Comparison of ENCODE assay signal across 9 cellular contexts in genomic region chrX:44873415-44874270, GRCh38. TPM values are rescaled to one million over a fixed set of nuclear protein-coding genes. Genes with fewer than 3 reads are reported as not detected.
DNase-seq lines count a peak whose midpoint lies in the region; ATAC-seq, FAIRE-seq and TF ChIP-seq lines count a peak whose summit lies in the region.
"Had no signal": no experiment of that assay in that cellular context is flagged by ENCODE, and none has a peak within 500 bp of the region (broad histone marks: within the 10 kb centered on the region; RNA-seq: fewer than 3 reads in every experiment).

No MANE protein-coding gene starts in this region.

- peak overlapping the region; percentile 43 for H4K5ac ChIP-seq in H1 (ENCODE audit: insufficient read length, low read depth, low read length)

- peak overlapping the region; percentile 99 for H3K4me3 Mint-ChIP-seq in CD4-positive, alpha-beta T cell
- peak overlapping the region; percentile 93 for H3K4me3 Mint-ChIP-seq in GM23338
- peak overlapping the region; percentile 94 for H3K4me3 Mint-ChIP-seq in mesothelial cell of epicardium

- H3K4me2 ChIP-seq in GM23338 (peak overlapping the region; percentile 96), H1 (ENCODE audit: insufficient read depth in 1 of 2, low read depth in 2 of 2, low read length in 2 of 2) (peak overlapping the region; percentile 73 to 92)

- no peak for FAIRE-seq in H1 (lab: Jason Lieb, UNC)

- no peak overlapping the region for H4K91ac ChIP-seq in H1 (replicated peaks; ENCODE audit: insufficient read length, low read length)

- peak; percentile 10 for ATAC-seq in CD4-positive, alpha-beta T cell (ENCODE audit: poor library complexity)
- peak; percentile 5; the same call in 2 of the 3 replicates for ATAC-seq in GM23338
- ATAC-seq in HG03280 (IDR thresholded peaks at IDR 0.05; ENCODE audit: unreplicated experiment): no peak

- H3K14ac ChIP-seq in H1 (ENCODE audit: insufficient read length): no peak overlapping the region

- no peak overlapping the region for H3K23ac ChIP-seq in H1 (ENCODE audit: insufficient read length)

- H2BK15ac ChIP-seq in H1 (ENCODE audit: low read length): no peak overlapping the region

- TF ChIP-seq CTCF in CD4-positive, alpha-beta T cell (IDR thresholded peaks at IDR 0.05): no peak
- TF ChIP-seq CTCF in GM23338 (conservative IDR thresholded peaks at IDR 0.05; ENCODE audit: low read depth in 2 of 2) (no peak), H1 (IDR thresholded peaks at IDR 0.05; ENCODE audit: control extremely low read depth in 1 of 3, insufficient read depth in 1 of 3, low read depth in 1 of 3, low read length in 3 of 3) (no peak), mesothelial cell of epicardium (IDR thresholded peaks at IDR 0.05; ENCODE audit: unreplicated experiment) (no peak)

- H3K27me3 Mint-ChIP-seq in CD4-positive, alpha-beta T cell: no peaks in the 10 kb centered on the region
- H3K27me3 Mint-ChIP-seq in GM23338 (ENCODE audit: insufficient read depth, low read depth, poor library complexity) (no peaks in the 10 kb centered on the region), mesothelial cell of epicardium (ENCODE audit: low read depth) (no peaks in the 10 kb centered on the region)

- peaks cover 4% of the 10 kb centered on the region; the same call in 1 of the 2 replicates for H3K23me2 ChIP-seq in H1 (ENCODE audit: low read depth, low read length)

- H2AK5ac ChIP-seq in H1 (ENCODE audit: low read depth, low read length): no peak overlapping the region

- intact Hi-C loops in CD4-positive, alpha-beta T cell (cut with DNase I, micrococcal nuclease): loop anchor here (5.0 to 10.0 kb wide), 6 partner anchors 51 to 621 kb away; partner anchors contain the start of gene FUNDC1 (in 1 of the 2)

- H3K18ac ChIP-seq in H1 (ENCODE audit: extremely low read depth, low read length): no peak overlapping the region; the same call in 1 of the 2 replicates

- H3K27ac ChIP-seq in CD4-positive, alpha-beta T cell (ENCODE audit: low read depth, low read length): peak overlapping the region; percentile 99
- H3K27ac ChIP-seq in GM23338 (ENCODE audit: low read depth) (peak overlapping the region; percentile 94), H1 (ENCODE audit: low read depth, low read length) (peak overlapping the region; percentile 77; the same call in 1 of the 2 replicates)

- no peaks in the 10 kb centered on the region for H3K9me3 Mint-ChIP-seq in CD4-positive, alpha-beta T cell
- no peaks in the 10 kb centered on the region for H3K9me3 Mint-ChIP-seq in GM23338
- H3K9me3 Mint-ChIP-seq in mesothelial cell of epicardium: peaks cover 12% of the 10 kb centered on the region

- H3K4ac ChIP-seq in H1 (replicated peaks; ENCODE audit: insufficient read length, low read depth, low read length): no peak overlapping the region

- H3F3A ChIP-seq in GM23338 (replicated peaks; ENCODE audit: low read depth): no peaks in the 10 kb centered on the region

- peak overlapping the region; percentile 16 for H3K56ac ChIP-seq in H1 (replicated peaks; ENCODE audit: insufficient read length, low read depth, low read length)

- CTCF ChIA-PET in CD4-positive, alpha-beta T cell (lab: Charles Lee): interaction anchor here (1.0 to 1.8 kb wide), 2 partner anchors 31 to 197 kb away, joined by 3 to 5 read pairs; no protein-coding TSS in a partner anchor
- CTCF ChIA-PET in H1 (lab: Charles Lee; ENCODE audit: partially characterized antibody): no interaction called here

- WGBS in H1 (ENCODE audit: extremely low coverage in 1 of 2, insufficient coverage in 1 of 2, insufficient read length in 1 of 2, insufficient replicate concordance in 2 of 2, low coverage in 1 of 2, low lambda C conversion rate in 2 of 2, missing lambda C conversion rate in 1 of 2), 2 experiments: 4% methylated on average over 22 of the region's 99 CpGs; no CpG with 5 or more reads in 1 of the 2 experiments

- H3K79me1 ChIP-seq in H1 (ENCODE audit: low read depth, low read length): no peaks in the 10 kb centered on the region

- peak overlapping the region; percentile 75 to 96 (median 88) for H3K9ac ChIP-seq in H1 (replicated peaks in 1 of 4; ENCODE audit: extremely low read depth in 1 of 4, low read depth in 3 of 4, low read length in 3 of 4)

- peaks cover 60% of the 10 kb centered on the region for H3K79me2 ChIP-seq in GM23338 (replicated peaks; ENCODE audit: insufficient read depth)
- H3K79me2 ChIP-seq in H1 (ENCODE audit: control insufficient read depth in 1 of 2, insufficient read depth in 2 of 2, low read length in 2 of 2): peaks cover 3 to 56% of the 10 kb centered on the region in 2 experiments; a peak in 3 of 4 replicates

- TF ChIP-seq RAD21 in H1 (IDR thresholded peaks at IDR 0.05 in 1 of 2, conservative IDR thresholded peaks at IDR 0.05 in 1 of 2; ENCODE audit: low read depth in 2 of 2, low read length in 2 of 2): no peak

- H3K9me3 ChIP-seq in CD4-positive, alpha-beta T cell (ENCODE audit: control insufficient read depth, low read length): no peaks in the 10 kb centered on the region
- H3K9me3 ChIP-seq in H1 (ENCODE audit: insufficient read depth in 2 of 2, low read depth in 1 of 2, low read length in 1 of 2): no peaks in the 10 kb centered on the region

- H3K9me2 ChIP-seq in GM23338 (ENCODE audit: insufficient read depth): no peaks in the 10 kb centered on the region

- peak overlapping the region; percentile 83 for H3K4me3 ChIP-seq in GM23338
- peak overlapping the region; percentile 76 to 94 (median 83) for H3K4me3 ChIP-seq in H1 (ENCODE audit: extremely low read depth in 1 of 4, insufficient read depth in 2 of 4, low read depth in 3 of 4, low read length in 4 of 4)

- H3K27me3 ChIP-seq in CD4-positive, alpha-beta T cell (ENCODE audit: control insufficient read depth, insufficient read depth, low read length): no peaks in the 10 kb centered on the region
- H3K27me3 ChIP-seq in GM23338 (ENCODE audit: insufficient read depth): no peaks in the 10 kb centered on the region
- no peaks in the 10 kb centered on the region for H3K27me3 ChIP-seq in H1 (replicated peaks in 1 of 4; ENCODE audit: control insufficient read depth in 3 of 4, extremely low read depth in 1 of 4, insufficient read depth in 3 of 4, low read length in 3 of 4)

- peak; percentile 11 to 61 (median 35) for DNase-seq in CD4-positive, alpha-beta T cell
- DNase-seq in GM23338 (ENCODE audit: low spot score) (peak; percentile 30), NCI-H460 (ENCODE audit: extremely low read depth, low read depth) (peak; percentile 38), H1 (ENCODE audit: low read depth in 1 of 2, low spot score in 2 of 2) (peak in 1 of 2 experiments; percentile 46), mesothelial cell of epicardium (ENCODE audit: low spot score in 2 of 2, unreplicated experiment in 2 of 2) (peak in 1 of 2 experiments; percentile 58)
- peak in 2 of 3 experiments; percentile 25 to 30 for DNase-seq in activated CD8-positive, alpha-beta memory T cell treated with anti-CD3 and anti-CD28 coated beads for 48 hours (ENCODE audit: low read depth in 2 of 3, low spot score in 2 of 3)
- DNase-seq in stimulated activated CD8-positive, alpha-beta memory T cell treated with anti-CD3 and anti-CD28 coated beads, Interleukin-4, amount 100 ng/mL, for 48 hours: peak; percentile 47

- peaks cover 36% of the 10 kb centered on the region for H3K4me1 Mint-ChIP-seq in CD4-positive, alpha-beta T cell (ENCODE audit: low read depth)
- H3K4me1 Mint-ChIP-seq in GM23338 (peaks cover 10% of the 10 kb centered on the region; the same call in 2 of the 3 replicates), mesothelial cell of epicardium (peaks cover 7% of the 10 kb centered on the region)

- H2BK120ac ChIP-seq in H1 (replicated peaks; ENCODE audit: low read depth, low read length): no peak overlapping the region

- POLR2A ChIA-PET in CD4-positive, alpha-beta T cell (lab: Charles Lee): interaction anchor here (0.6 to 2.1 kb wide), 13 partner anchors 8 to 915 kb away, joined by 3 to 7 read pairs (median 3); no protein-coding TSS in a partner anchor
- POLR2A ChIA-PET in H1 (lab: Charles Lee; ENCODE audit: partially characterized antibody): interaction anchor here (0.5 to 2.0 kb wide), 6 partner anchors 71 to 156 kb away, joined by 3 to 11 read pairs (median 3); no protein-coding TSS in a partner anchor

- peak overlapping the region; percentile 93 for H4K8ac ChIP-seq in H1 (ENCODE audit: extremely low read depth, insufficient read depth, low read length)

- no peak for TF ChIP-seq EP300 in H1 (IDR thresholded peaks at IDR 0.05; ENCODE audit: borderline replicate concordance in 1 of 2, low read depth in 2 of 2, low read length in 2 of 2)

- TF ChIP-seq POLR2A in H1 (IDR thresholded peaks at IDR 0.05; ENCODE audit: control extremely low read depth in 1 of 2, low read depth in 2 of 2, low read length in 2 of 2): no peak

- H3K36me3 ChIP-seq in GM23338 (ENCODE audit: insufficient read depth) (no peaks in the 10 kb centered on the region), H1 (ENCODE audit: control insufficient read depth in 2 of 4, insufficient read depth in 4 of 4, low read length in 3 of 4) (peaks cover 0 to 3% (median 0%) of the 10 kb centered on the region in 4 experiments; a peak in 1 of 8 replicates)

- no peak overlapping the region for H2AFZ ChIP-seq in GM23338
- no peak overlapping the region for H2AFZ ChIP-seq in H1 (ENCODE audit: low read length)

- H3K27ac Mint-ChIP-seq in CD4-positive, alpha-beta T cell: peak overlapping the region; percentile 95
- H3K27ac Mint-ChIP-seq in GM23338: peak overlapping the region; percentile 97; the same call in 1 of the 2 replicates
- peak overlapping the region; percentile 98 for H3K27ac Mint-ChIP-seq in mesothelial cell of epicardium

- peaks cover 6% of the 10 kb centered on the region; the same call in 1 of the 2 replicates for H4K20me1 ChIP-seq in GM23338 (replicated peaks; ENCODE audit: insufficient read depth)
- H4K20me1 ChIP-seq in H1 (replicated peaks in 1 of 2; ENCODE audit: control insufficient read depth in 1 of 2, insufficient read depth in 2 of 2, low read length in 2 of 2): no peaks in the 10 kb centered on the region

- H2BK20ac ChIP-seq in H1 (ENCODE audit: low read length): no peak overlapping the region

- H3K36me3 Mint-ChIP-seq in CD4-positive, alpha-beta T cell (ENCODE audit: low read depth): peaks cover 11% of the 10 kb centered on the region
- H3K36me3 Mint-ChIP-seq in GM23338 (ENCODE audit: low read depth) (0 out of 3 replicates have a peak, but pooled peaks cover 5% of the 10 kb centered on the region), mesothelial cell of epicardium (no peaks in the 10 kb centered on the region)

- H2BK5ac ChIP-seq in H1 (ENCODE audit: low read depth, low read length): peak overlapping the region; percentile 87

- no peak overlapping the region for H2BK12ac ChIP-seq in H1 (ENCODE audit: low read depth, low read length)

- peaks cover 9% of the 10 kb centered on the region; the same call in 1 of the 2 replicates for H3K4me1 ChIP-seq in GM23338 (ENCODE audit: insufficient read depth)
- peaks cover 0 to 3% (median 1%) of the 10 kb centered on the region in 4 experiments; a peak in 2 of 7 replicates for H3K4me1 ChIP-seq in H1 (replicated peaks in 1 of 4; ENCODE audit: control insufficient read depth in 3 of 4, insufficient read depth in 4 of 4, low read length in 3 of 4)

RNA-seq across cellular contexts. Expression of gene KDM6A, which starts 0.7 kb away (rescaled TPM):
- total RNA-seq in CD4-positive, alpha-beta T cell: 10 to 100 TPM; 59.6 to 63.9 TPM
- total RNA-seq in GM23338 (2014; rRNA removed; shearing (Covaris generic)): 91.6 and 102 TPM in 2 replicates
- polyA plus RNA-seq in GM23338 (2016; fragmentation: Nextera tagmentation; extraction: Ambion mirVana): 14.9 and 22.8 TPM in 2 replicates
- 17.1 and 22.1 TPM in 2 replicates for total RNA-seq in NCI-H460 (2014; rRNA removed; shearing (Covaris generic))
- 14.9 and 41.3 TPM in 2 replicates for polyA plus RNA-seq in NCI-H460 (2014; cell fraction: nucleus; rRNA removed)
- total RNA-seq in H1 (2021; fragmentation: NEBNext Ultra II Directional; extraction: Animal tissue kit (Norgen Biotek cat#: 25700)): 58.4 and 59.6 TPM in 2 replicates
- 26.4 and 43.5 TPM in 2 replicates for polyA plus RNA-seq in H1 (2011; rRNA removed)
- 40.0 TPM for polyA plus RNA-seq in H1 (2011; cell fraction: cytosol; rRNA removed)
- 52.3 TPM for polyA plus RNA-seq in H1 (2011; cell fraction: nucleus; rRNA removed)
- 37.4 to 50.7 TPM (median 40.4 TPM) in 4 replicates for polyA plus RNA-seq in H1 (2012, experiment 1 of 2)
- polyA plus RNA-seq in H1 (2012, experiment 2 of 2): 3.3 TPM
- 64.7 TPM for polyA plus RNA-seq in H1 (2013, experiment 1 of 2)
- polyA plus RNA-seq in H1 (2013, experiment 2 of 2): 64.0 TPM
- 168 and 220 TPM in 2 replicates for polyA minus RNA-seq in H1 (2011; rRNA and poly(A)+ RNA removed)
- 64.4 TPM for polyA minus RNA-seq in H1 (2011; cell fraction: cytosol; rRNA and poly(A)+ RNA removed)
- 150 TPM for polyA minus RNA-seq in H1 (2011; cell fraction: nucleus; rRNA and poly(A)+ RNA removed)
- total RNA-seq in mesothelial cell of epicardium: 64.2 to 69.7 TPM (median 67.5 TPM) in 3 replicates

RNA-seq across cellular contexts. Expression of gene DUSP21, which starts 29.8 kb away (rescaled TPM):
- not detected for total RNA-seq in CD4-positive, alpha-beta T cell
- not detected in 2 replicates for total RNA-seq in GM23338 (2014; rRNA removed; shearing (Covaris generic))
- polyA plus RNA-seq in GM23338 (2016; fragmentation: Nextera tagmentation; extraction: Ambion mirVana) (not detected in 2 replicates), H1 (2011; rRNA removed) (not detected in 2 replicates)
- total RNA-seq in NCI-H460 (2014; rRNA removed; shearing (Covaris generic)): not detected in 2 replicates
- polyA plus RNA-seq in NCI-H460 (2014; cell fraction: nucleus; rRNA removed): not detected in 2 replicates
- total RNA-seq in H1 (2021; fragmentation: NEBNext Ultra II Directional; extraction: Animal tissue kit (Norgen Biotek cat#: 25700)): not detected in 2 replicates
- not detected for polyA plus RNA-seq in H1 (2011; cell fraction: cytosol; rRNA removed)
- polyA plus RNA-seq in H1 (2011; cell fraction: nucleus; rRNA removed): not detected
- polyA plus RNA-seq in H1 (2012, experiment 1 of 2): not detected in 4 replicates
- not detected for polyA plus RNA-seq in H1 (2012, experiment 2 of 2)
- polyA plus RNA-seq in H1 (2013, experiment 1 of 2): not detected
- not detected for polyA plus RNA-seq in H1 (2013, experiment 2 of 2)
- not detected in 2 replicates for polyA minus RNA-seq in H1 (2011; rRNA and poly(A)+ RNA removed)
- not detected for polyA minus RNA-seq in H1 (2011; cell fraction: cytosol; rRNA and poly(A)+ RNA removed)
- not detected for polyA minus RNA-seq in H1 (2011; cell fraction: nucleus; rRNA and poly(A)+ RNA removed)
- total RNA-seq in mesothelial cell of epicardium: not detected in 3 replicates
- total RNA-seq: T-helper 2 cell treated with Interferon-gamma antibody and Interleukin-4, amounts not matched to agents 100 ng/mL and 5 ng/mL, for 36 hours had no signal
